ENCODE assay signal across 12 cellular contexts in the genomic region with DNA sequence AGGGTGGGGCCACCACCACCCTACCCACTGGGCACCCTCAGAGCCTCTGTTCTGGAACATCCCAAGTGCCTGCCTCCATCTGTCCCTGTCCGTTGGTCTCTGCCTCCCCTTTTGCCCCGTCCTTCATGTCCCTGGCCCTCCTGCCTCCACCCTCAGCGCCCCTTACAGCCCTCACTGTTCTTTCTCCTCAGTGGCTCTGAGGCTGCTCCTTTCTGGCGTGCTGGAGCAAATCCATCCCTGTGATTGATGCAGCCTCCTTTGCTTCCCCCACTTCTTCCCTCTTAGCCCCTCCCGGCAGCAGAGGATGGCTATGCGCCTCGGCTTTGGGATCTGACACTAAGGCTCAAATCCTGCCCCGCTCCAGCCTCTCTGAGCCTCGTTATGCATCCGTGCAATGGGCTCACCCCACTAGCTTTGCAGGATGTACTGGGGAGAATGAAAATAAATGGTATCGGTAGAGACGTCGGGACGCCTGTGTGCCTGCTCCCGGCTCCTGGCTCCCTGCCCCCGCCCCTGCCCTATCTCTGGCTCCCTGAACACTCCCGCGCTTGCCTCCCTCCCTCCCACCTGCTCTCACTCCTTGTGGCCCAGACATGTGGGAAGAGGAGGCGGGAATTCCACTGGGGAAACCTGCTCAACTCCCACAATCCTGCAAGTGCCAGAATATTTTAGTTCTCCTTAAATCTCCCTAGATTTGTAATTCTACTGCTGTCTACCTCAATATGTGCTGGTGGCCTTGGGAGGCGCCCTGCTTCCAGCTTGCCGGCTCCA. TPM values are rescaled to one million over a fixed set of nuclear protein-coding genes. Genes with fewer than 3 reads are reported as not detected.
A peak's percentile ranks its signal among the peaks of the same experiment; 100 is the strongest.
DNase-seq lines count a peak whose midpoint lies in the region; ATAC-seq and TF ChIP-seq lines count a peak whose summit lies in the region.
"Had no signal": no experiment of that assay in that cellular context is flagged by ENCODE, and none has a peak within 500 bp of the region (broad histone marks: within the 10 kb centered on the region; RNA-seq: fewer than 3 reads in every experiment).

No MANE protein-coding gene starts in this region.

- no peaks in the 10 kb centered on the region for H3K9me3 ChIP-seq in testis
- no peaks in the 10 kb centered on the region for H3K9me3 ChIP-seq in colonic mucosa
- H3K9me3 ChIP-seq: gastrocnemius medialis had no signal

- no peaks in the 10 kb centered on the region for H3K27me3 ChIP-seq in testis
- peaks cover 20% of the 10 kb centered on the region for H3K27me3 ChIP-seq in colonic mucosa

- DNase-seq in activated naive CD4-positive, alpha-beta T cell treated with Interleukin-2 at 50 U/mL for 16 hours, result no peak
- DNase-seq in astrocyte of the hippocampus (ENCODE audit: low read depth, low spot score), result peak; percentile 21
- DNase-seq in iPS-NIHi7 (ENCODE audit: extremely low spot score), result peak; percentile 74
- DNase-seq in testis, result peak; percentile 89
- DNase-seq in colonic mucosa, result no peak
- DNase-seq in SW480 (ENCODE audit: low spot score), result no peak
- DNase-seq: gastrocnemius medialis; NCI-H510A treated with DMSO at 0.1 percent for 48 hours; stimulated activated naive CD4-positive, alpha-beta T cell treated with Interleukin-2 at 50 U/mL for 16 hours; T1000 had no signal

- H3K4me3 ChIP-seq in testis (no peak overlapping the region), colonic mucosa (no peak overlapping the region)

- peaks cover 11% of the 10 kb centered on the region for H3K27me3 Mint-ChIP-seq in activated naive CD4-positive, alpha-beta T cell treated with anti-CD3 and anti-CD28 coated beads, Interleukin-2, amount 50 U/mL, for 24 hours

- H3K4me1 ChIP-seq in testis (peaks cover 49% of the 10 kb centered on the region), colonic mucosa (no peaks in the 10 kb centered on the region)
- H3K4me1 ChIP-seq: gastrocnemius medialis had no signal

- H3K4me1 Mint-ChIP-seq in activated naive CD4-positive, alpha-beta T cell treated with anti-CD3 and anti-CD28 coated beads, Interleukin-2, amount 50 U/mL, for 24 hours, result peaks cover 20% of the 10 kb centered on the region

- H3K4me3 Mint-ChIP-seq in activated naive CD4-positive, alpha-beta T cell treated with anti-CD3 and anti-CD28 coated beads, Interleukin-2, amount 50 U/mL, for 24 hours, result peak overlapping the region; percentile 5

- intact Hi-C loops in testis (cut with DNase I; ENCODE audit: low total_unique reads), result no loop called here
- intact Hi-C loops in colonic mucosa (cut with DNase I), result no loop called here

- no peak for ATAC-seq in HG03565 (IDR thresholded peaks at IDR 0.05; ENCODE audit: unreplicated experiment)
- ATAC-seq: gastrocnemius medialis had no signal

- H3K27ac ChIP-seq in testis, result no peak overlapping the region
- no peak overlapping the region for H3K27ac ChIP-seq in colonic mucosa
- H3K27ac ChIP-seq: gastrocnemius medialis had no signal

- TF ChIP-seq POLR2A in testis (IDR thresholded peaks at IDR 0.05), result no peak

- H3K9ac ChIP-seq in colonic mucosa (ENCODE audit: low read depth in 2 of 2, low read length in 2 of 2), result no peak overlapping the region

- TF ChIP-seq CTCF in testis (IDR thresholded peaks at IDR 0.05), result no peak
- TF ChIP-seq CTCF in colonic mucosa (IDR thresholded peaks at IDR 0.05), result no peak

- no peaks in the 10 kb centered on the region for H3K36me3 Mint-ChIP-seq in activated naive CD4-positive, alpha-beta T cell treated with anti-CD3 and anti-CD28 coated beads, Interleukin-2, amount 50 U/mL, for 24 hours

- 3 to 13% methylated on average over 9 to 21 of the region's 21 CpGs for WGBS in testis, 2 donors

- H3K36me3 ChIP-seq in testis (ENCODE audit: low read depth, missing control alignments) (no peaks in the 10 kb centered on the region), colonic mucosa (no peaks in the 10 kb centered on the region)
- H3K36me3 ChIP-seq: gastrocnemius medialis had no signal

- no peak overlapping the region for H3K27ac Mint-ChIP-seq in activated naive CD4-positive, alpha-beta T cell treated with anti-CD3 and anti-CD28 coated beads, Interleukin-2, amount 50 U/mL, for 24 hours

- H3K9me3 Mint-ChIP-seq in activated naive CD4-positive, alpha-beta T cell treated with anti-CD3 and anti-CD28 coated beads, Interleukin-2, amount 50 U/mL, for 24 hours, result no peaks in the 10 kb centered on the region

RNA-seq across cellular contexts. Expression of a gene that starts 13.1 kb away (rescaled TPM):
- total RNA-seq in testis, result 10 to 100 TPM; 40.2 to 74.7 TPM
- polyA plus RNA-seq in testis (ENCODE audit: insufficient read depth, low read depth, low replicate concordance), result 7.3 TPM
- 1 to 10 TPM; 1.4 to 1.5 TPM for total RNA-seq in colonic mucosa

Comparison
In these comparisons a context has a peak if more than half of its experiments do, and no peak if none do; other contexts are left out.
1. DNase-seq: peak in astrocyte of the hippocampus (single experiment), iPS-NIHi7 (single experiment) and testis (single experiment); none in activated naive CD4-positive, alpha-beta T cell treated with Interleukin-2 at 50 U/mL for 16 hours (single experiment), colonic mucosa (single experiment) and SW480 (single experiment).
2. RNA of a gene that starts 13.1 kb away (total RNA-seq): 40.2 to 74.7 TPM in testis; 1.4 to 1.5 TPM in colonic mucosa; every median in the first group is over 10 times any median in the second.